Comparison of ENCODE assay signal across 9 cellular contexts in genomic region chr19:6362351-6362801, GRCh38. TPM values are rescaled to one million over a fixed set of nuclear protein-coding genes. Genes with fewer than 3 reads are reported as not detected.
DNase-seq lines count a peak whose midpoint lies in the region; ATAC-seq lines count a peak whose summit lies in the region.
"Had no signal": no experiment of that assay in that cellular context is flagged by ENCODE, and none has a peak within 500 bp of the region (broad histone marks: within the 10 kb centered on the region; RNA-seq: fewer than 3 reads in every experiment).

No MANE protein-coding gene starts in this region.

- H3K27me3 ChIP-seq in neuron (ENCODE audit: insufficient read depth, low read length) = no peaks in the 10 kb centered on the region

- H3K4me3 ChIP-seq in neuron (ENCODE audit: low read length) = peak overlapping the region; percentile 77

- H3K36me3 Mint-ChIP-seq in T-cell = peaks cover 11% of the 10 kb centered on the region

- ATAC-seq in T-cell (replicated peaks in 1 of 4) (peak; percentile 48 to 61 (median 58)), GM19395 (IDR thresholded peaks at IDR 0.05; ENCODE audit: unreplicated experiment) (no peak), GM18868 (IDR thresholded peaks at IDR 0.05; ENCODE audit: unreplicated experiment) (no peak), GM21526 (IDR thresholded peaks at IDR 0.05; ENCODE audit: low FRiP score, unreplicated experiment) (no peak)

- H3K36me3 ChIP-seq in neuron (ENCODE audit: insufficient read depth, low read length) = peaks cover 23% of the 10 kb centered on the region

- H3K4me1 Mint-ChIP-seq in T-cell = peaks cover 12 to 30% (median 23%) of the 10 kb centered on the region in 3 donors

- no peak overlapping the region for H2AFZ ChIP-seq in neuron (ENCODE audit: low read depth, low read length)

- H3K4me3 Mint-ChIP-seq in T-cell = peak overlapping the region; percentile 86 to 100 (median 94)

- CTCF ChIA-PET in T-cell (lab: Charles Lee) = interaction anchor here in 1 of 2 donors (2.3 kb wide), 1 partner anchor 10 kb away, joined by 19 read pairs; the partner anchor contains the start of gene ALKBH7

- H3K27me3 Mint-ChIP-seq in T-cell = no peaks in the 10 kb centered on the region

- peak overlapping the region; percentile 93 to 96 for H3K27ac Mint-ChIP-seq in T-cell

- POLR2A ChIA-PET in T-cell (lab: Charles Lee) = interaction anchor here in 1 of 2 donors (0.6 to 1.6 kb wide), 2 partner anchors 10 to 49 kb away, joined by 3 to 16 read pairs; partner anchors contain the start of gene ALKBH7

- H3K4me1 ChIP-seq in neuron (ENCODE audit: insufficient read depth, low read length) = peaks cover 4% of the 10 kb centered on the region

- DNase-seq in ELR (ENCODE audit: low read depth) (peak; percentile 57), T-cell (peak in 33 of 34 experiments; percentile 22 to 69 (median 40)), NCI-H2171 (lab: John Stamatoyannopoulos, UW) (no peak)
- DNase-seq in effector CD4-positive, alpha-beta T cell = peak; percentile 35

- no peaks in the 10 kb centered on the region for H3K9me3 Mint-ChIP-seq in T-cell

- no peaks in the 10 kb centered on the region for H3K9me3 ChIP-seq in neuron (ENCODE audit: low read length)

RNA-seq across cellular contexts. Expression of gene CLPP, which starts 1.0 kb away (rescaled TPM):
- 10 to 100 TPM; 74.0 to 92.0 (median 77.2) TPM for total RNA-seq in T-cell

RNA-seq across cellular contexts. Expression of gene ALKBH7, which starts 10.2 kb away (rescaled TPM):
- 10 to 100 TPM; 49.9 to 94.8 (median 83.5) TPM for total RNA-seq in T-cell

RNA-seq across cellular contexts. Expression of gene PSPN, which starts 13.4 kb away (rescaled TPM):
- 1 to 10 TPM; 1.7 to 4.1 (median 3.2) TPM for total RNA-seq in T-cell

RNA-seq across cellular contexts. Expression of gene ACER1, which starts 29.0 kb away (rescaled TPM):
- total RNA-seq in T-cell = 1 to 10 TPM in 2 of 5 donors, under 1 TPM in 3; 0.16 to 2.7 (median 0.63) TPM
- total RNA-seq: M059J had no signal

RNA-seq across cellular contexts. Expression of gene GTF2F1, which starts 30.6 kb away (rescaled TPM):
- 10 to 100 TPM; 52.6 to 63.1 (median 60.3) TPM for total RNA-seq in T-cell

Comparison
In these comparisons a context has a peak if more than half of its experiments do, and no peak if none do; other contexts are left out.
1. ATAC-seq: peak in T-cell (4 of 4); none in GM19395 (single experiment), GM18868 (single experiment) and GM21526 (single experiment).